3 cellular contexts compared by ENCODE assay signal in genomic region chr2:42077343-42077742, GRCh38.
TF ChIP-seq lines count a peak whose summit lies in the region.

No MANE protein-coding gene starts in this region.

TF ChIP-seq in HCT116, 20 proteins besides CTCF, POLR2A, EP300 and RAD21:
- no peak for TF ChIP-seq REST (IDR thresholded peaks at IDR 0.05; ENCODE audit: low read depth)
- TF ChIP-seq, protein P1, sequence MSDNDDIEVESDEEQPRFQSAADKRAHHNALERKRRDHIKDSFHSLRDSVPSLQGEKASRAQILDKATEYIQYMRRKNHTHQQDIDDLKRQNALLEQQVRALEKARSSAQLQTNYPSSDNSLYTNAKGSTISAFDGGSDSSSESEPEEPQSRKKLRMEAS (IDR thresholded peaks at IDR 0.05) = no peak
- no peak for TF ChIP-seq ZFX (IDR thresholded peaks at IDR 0.05)
- no peak for TF ChIP-seq SIN3A (IDR thresholded peaks at IDR 0.05; ENCODE audit: low read depth)
- TF ChIP-seq ZBTB33 (IDR thresholded peaks at IDR 0.05; ENCODE audit: extremely low read depth, insufficient replicate concordance, low read length) = no peak
- TF ChIP-seq POLR2AphosphoS5 (IDR thresholded peaks at IDR 0.05; ENCODE audit: low read depth, low read length) = no peak
- TF ChIP-seq, protein P2, sequence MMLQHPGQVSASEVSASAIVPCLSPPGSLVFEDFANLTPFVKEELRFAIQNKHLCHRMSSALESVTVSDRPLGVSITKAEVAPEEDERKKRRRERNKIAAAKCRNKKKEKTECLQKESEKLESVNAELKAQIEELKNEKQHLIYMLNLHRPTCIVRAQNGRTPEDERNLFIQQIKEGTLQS (IDR thresholded peaks at IDR 0.05) = no peak
- TF ChIP-seq ELF1 (IDR thresholded peaks at IDR 0.05; ENCODE audit: borderline replicate concordance, low read depth) = no peak
- TF ChIP-seq CBX3 (IDR thresholded peaks at IDR 0.05; ENCODE audit: low read depth) = no peak
- no peak for TF ChIP-seq TCF7L2 (IDR thresholded peaks at IDR 0.05; ENCODE audit: borderline replicate concordance, extremely low read depth, insufficient read depth, insufficient read length)
- no peak for TF ChIP-seq EGR1 (IDR thresholded peaks at IDR 0.05; ENCODE audit: low read depth)
- no peak for TF ChIP-seq EZH2phosphoT487 (IDR thresholded peaks at IDR 0.05; ENCODE audit: borderline replicate concordance)
- TF ChIP-seq YY1 (IDR thresholded peaks at IDR 0.05; ENCODE audit: extremely low read depth, insufficient replicate concordance, low read depth, low read length) = no peak
- no peak for TF ChIP-seq CEBPB (IDR thresholded peaks at IDR 0.05; ENCODE audit: low read depth)
- no peak for TF ChIP-seq FOSL1 (IDR thresholded peaks at IDR 0.05; ENCODE audit: low read depth)
- no peak for TF ChIP-seq SRF (IDR thresholded peaks at IDR 0.05; ENCODE audit: low read depth)
- no peak for TF ChIP-seq ZNF274 (IDR thresholded peaks at IDR 0.05; ENCODE audit: low read depth, low read length)
TF ChIP-seq in HCT116: peak in this region for 0.

TF ChIP-seq in H1, 55 proteins besides CTCF, POLR2A, EP300 and RAD21:
- TF ChIP-seq, protein P2 (IDR thresholded peaks at IDR 0.05; ENCODE audit: insufficient read depth, low read depth, low read length) = no peak
- TF ChIP-seq CBX5 (IDR thresholded peaks at IDR 0.05; ENCODE audit: low read depth, low read length) = no peak
- TF ChIP-seq JUN (IDR thresholded peaks at IDR 0.05; ENCODE audit: low read depth, low read length) = no peak
- no peak for TF ChIP-seq MAFK (IDR thresholded peaks at IDR 0.05; ENCODE audit: low read depth, low read length)

TF ChIP-seq in liver, 16 proteins besides CTCF, POLR2A, EP300 and RAD21:
- TF ChIP-seq HNF4A (conservative IDR thresholded peaks at IDR 0.05) (no peak), GABPA (IDR thresholded peaks at IDR 0.05 in 1 of 2, conservative IDR thresholded peaks at IDR 0.05 in 1 of 2) (no peak), NR2F2 (IDR thresholded peaks at IDR 0.05) (no peak), FOXA2 (IDR thresholded peaks at IDR 0.05) (no peak), EGR1 (IDR thresholded peaks at IDR 0.05; ENCODE audit: low read depth in 2 of 2) (no peak)
TF ChIP-seq in liver: peak in this region for 0.
